3 cellular contexts compared by ENCODE assay signal in genomic region chr21:38249879-38250278, GRCh38.
TF ChIP-seq lines count a peak whose summit lies in the region.

No MANE protein-coding gene starts in this region.

TF ChIP-seq in liver, 16 proteins besides CTCF, POLR2A, EP300 and RAD21:
- TF ChIP-seq GABPA (IDR thresholded peaks at IDR 0.05 in 1 of 2, conservative IDR thresholded peaks at IDR 0.05 in 1 of 2) (no peak), SP1 (IDR thresholded peaks at IDR 0.05) (no peak), MAX (IDR thresholded peaks at IDR 0.05) (no peak), RXRA (IDR thresholded peaks at IDR 0.05) (peak in 1 of 2 donors; percentile 29), FOXA1 (IDR thresholded peaks at IDR 0.05) (no peak), HNF4A (conservative IDR thresholded peaks at IDR 0.05) (peak; percentile 23 to 41), EGR1 (IDR thresholded peaks at IDR 0.05; ENCODE audit: low read depth in 2 of 2) (peak; percentile 18 to 50), TAF1 (conservative IDR thresholded peaks at IDR 0.05) (no peak), YY1 (IDR thresholded peaks at IDR 0.05) (no peak), ATF3 (IDR thresholded peaks at IDR 0.05) (peak; percentile 40), REST (IDR thresholded peaks at IDR 0.05) (no peak), JUND (IDR thresholded peaks at IDR 0.05) (peak; percentile 85 to 86), FOXA2 (IDR thresholded peaks at IDR 0.05) (peak; percentile 18), ZBTB33 (IDR thresholded peaks at IDR 0.05) (no peak), NR2F2 (IDR thresholded peaks at IDR 0.05) (no peak), HNF4G (IDR thresholded peaks at IDR 0.05) (no peak)
TF ChIP-seq in liver: peak in this region for 6.

TF ChIP-seq in HepG2, 621 proteins besides CTCF, POLR2A, EP300 and RAD21:
- TF ChIP-seq MTA3 (CRISPR knock-in tag; IDR thresholded peaks at IDR 0.05), result no peak
- no peak for TF ChIP-seq KLF12 (CRISPR knock-in tag; IDR thresholded peaks at IDR 0.05; ENCODE audit: borderline replicate concordance)
- TF ChIP-seq ZNF3 (CRISPR knock-in tag; IDR thresholded peaks at IDR 0.05), result no peak
- TF ChIP-seq ADNP (CRISPR knock-in tag; IDR thresholded peaks at IDR 0.05), result no peak
- no peak for TF ChIP-seq SIN3A (IDR thresholded peaks at IDR 0.05; ENCODE audit: borderline replicate concordance, low read depth, low read length)

TF ChIP-seq in GM23338, 12 proteins besides CTCF, POLR2A, EP300 and RAD21:
- no peak for TF ChIP-seq EZH2phosphoT487 (IDR thresholded peaks at IDR 0.05; ENCODE audit: unreplicated experiment)
